8 cellular contexts compared by ENCODE assay signal in genomic region chr6:36195471-36196048, GRCh38. TPM values are rescaled to one million over a fixed set of nuclear protein-coding genes. Genes with fewer than 3 reads are reported as not detected.
DNase-seq lines count a peak whose midpoint lies in the region; ATAC-seq, FAIRE-seq and TF ChIP-seq lines count a peak whose summit lies in the region.

No MANE protein-coding gene starts in this region.

- no peaks in the 10 kb centered on the region for H3K27me3 ChIP-seq in gastroesophageal sphincter
- H3K27me3 ChIP-seq in small intestine (ENCODE audit: control insufficient read depth in 2 of 2, insufficient read depth in 2 of 2, low read length in 2 of 2), result no peaks in the 10 kb centered on the region

- peak overlapping the region; percentile 85 to 89 for H3K4me3 ChIP-seq in gastroesophageal sphincter
- H3K4me3 ChIP-seq in small intestine (ENCODE audit: low read depth in 1 of 2, low read length in 2 of 2), result peak overlapping the region in 1 of 2 donors; percentile 98

- peaks cover 2 to 30% (median 4%) of the 10 kb centered on the region in 3 donors for H3K4me1 ChIP-seq in gastroesophageal sphincter
- H3K4me1 ChIP-seq in small intestine (ENCODE audit: control insufficient read depth in 2 of 2, insufficient read depth in 1 of 2, low read depth in 1 of 2, low read length in 1 of 2), result peaks cover 0 to 9% of the 10 kb centered on the region in 2 donors

- TF ChIP-seq POLR2A in gastroesophageal sphincter (IDR thresholded peaks at IDR 0.05) (no peak), GM12891 (IDR thresholded peaks at IDR 0.05; ENCODE audit: low read depth, low read length) (no peak)

- H3K36me3 Mint-ChIP-seq in T-helper 1 cell treated with Interleukin-12 subunit alpha and Interleukin-12 subunit beta and Interleukin-4 antibody, amounts not matched to agents 30 μg/mL and 1 μg/mL, for 36 hours (ENCODE audit: low read depth), result peaks cover 10% of the 10 kb centered on the region

- TF ChIP-seq EP300 in gastroesophageal sphincter (IDR thresholded peaks at IDR 0.05), result no peak

- H3K9me3 Mint-ChIP-seq in T-helper 1 cell treated with Interleukin-12 subunit alpha and Interleukin-12 subunit beta and Interleukin-4 antibody, amounts not matched to agents 30 μg/mL and 1 μg/mL, for 36 hours, result peaks cover 3% of the 10 kb centered on the region

- H3K9me3 ChIP-seq in gastroesophageal sphincter (no peaks in the 10 kb centered on the region), small intestine (ENCODE audit: control insufficient read depth, low read depth) (no peaks in the 10 kb centered on the region)

- no peak for TF ChIP-seq CTCF in gastroesophageal sphincter (IDR thresholded peaks at IDR 0.05)

- peak overlapping the region; percentile 79 for H3K4me3 Mint-ChIP-seq in T-helper 1 cell treated with Interleukin-12 subunit alpha and Interleukin-12 subunit beta and Interleukin-4 antibody, amounts not matched to agents 30 μg/mL and 1 μg/mL, for 36 hours

- 12 to 33% methylated on average over 5 of the region's 6 CpGs for WGBS in gastroesophageal sphincter (ENCODE audit: low coverage in 1 of 2), 2 donors
- 7 to 24% (median 11%) methylated on average over 6 of the region's 6 CpGs for whole genome bisulfite sequencing in small intestine, 3 donors

- peaks cover 11% of the 10 kb centered on the region for H3K27me3 Mint-ChIP-seq in T-helper 1 cell treated with Interleukin-12 subunit alpha and Interleukin-12 subunit beta and Interleukin-4 antibody, amounts not matched to agents 30 μg/mL and 1 μg/mL, for 36 hours (ENCODE audit: low read depth)

- FAIRE-seq in small intestine (lab: Jason Lieb, UNC), result no peak
- FAIRE-seq in GM12891 (lab: Jason Lieb, UNC), result no peak

- peak overlapping the region; percentile 70 for H3K27ac Mint-ChIP-seq in T-helper 1 cell treated with Interleukin-12 subunit alpha and Interleukin-12 subunit beta and Interleukin-4 antibody, amounts not matched to agents 30 μg/mL and 1 μg/mL, for 36 hours

- DNase-seq in DMS79 treated with DMSO at 0.1 percent for 48 hours (lab: John Stamatoyannopoulos, UW) (peak; percentile 57), DMS79 (lab: John Stamatoyannopoulos, UW) (no peak), small intestine (no peak), GM12891 (ENCODE audit: insufficient read length, low spot score) (no peak), NCI-H2081 treated with DMSO at 0.1 percent for 48 hours (lab: John Stamatoyannopoulos, UW) (no peak)

- H3K36me3 ChIP-seq in gastroesophageal sphincter (peaks cover 0 to 7% of the 10 kb centered on the region in 2 donors), small intestine (ENCODE audit: control insufficient read depth in 2 of 2, insufficient read depth in 2 of 2, low read length in 2 of 2) (peaks cover 0 to 7% of the 10 kb centered on the region in 2 donors)

- ATAC-seq in gastroesophageal sphincter (no peak), GM19397 (IDR thresholded peaks at IDR 0.05; ENCODE audit: unreplicated experiment) (no peak)

- H3K27ac ChIP-seq in gastroesophageal sphincter, result peak overlapping the region in 3 of 4 donors; percentile 98 to 99 (median 98)
- H3K27ac ChIP-seq in small intestine (ENCODE audit: low read depth in 1 of 2, low read length in 1 of 2), result peak overlapping the region; percentile 96 to 97

- peaks cover 15% of the 10 kb centered on the region for H3K4me1 Mint-ChIP-seq in T-helper 1 cell treated with Interleukin-12 subunit alpha and Interleukin-12 subunit beta and Interleukin-4 antibody, amounts not matched to agents 30 μg/mL and 1 μg/mL, for 36 hours (ENCODE audit: low read depth)

TF ChIP-seq in GM12891, 5 proteins besides CTCF, POLR2A, EP300 and RAD21:
- TF ChIP-seq POU2F2 (IDR thresholded peaks at IDR 0.05; ENCODE audit: low read depth, low read length), result no peak
- no peak for TF ChIP-seq TAF1 (IDR thresholded peaks at IDR 0.05; ENCODE audit: low read depth, low read length)
- no peak for TF ChIP-seq SPI1 (IDR thresholded peaks at IDR 0.05; ENCODE audit: low read depth, low read length)
- TF ChIP-seq PAX5 (IDR thresholded peaks at IDR 0.05; ENCODE audit: insufficient read depth, low read length, severe bottlenecking), result no peak
- TF ChIP-seq POLR2AphosphoS5 (IDR thresholded peaks at IDR 0.05; ENCODE audit: low read depth, low read length), result no peak

RNA-seq across cellular contexts. Expression of gene BRPF3, which starts 1.0 kb away (rescaled TPM):
- total RNA-seq in gastroesophageal sphincter, result 10 to 100 TPM; 19.0 to 36.7 (median 20.4) TPM
- 10 to 100 TPM; 12.7 to 20.6 (median 18.6) TPM for polyA plus RNA-seq in small intestine
- polyA plus RNA-seq in GM12891 (2012; ENCODE audit: low read depth, missing spikeins), result 5.8 TPM
